Comparison of ENCODE assay signal across 8 cellular contexts in genomic region chr14:95993768-95994592, GRCh38. TPM values are rescaled to one million over a fixed set of nuclear protein-coding genes. Genes with fewer than 3 reads are reported as not detected.
DNase-seq lines count a peak whose midpoint lies in the region; ATAC-seq lines count a peak whose summit lies in the region.

No MANE protein-coding gene starts in this region.

- no peaks in the 10 kb centered on the region for H3K79me1 ChIP-seq in mesendoderm (ENCODE audit: low read length)

- H3K27ac Mint-ChIP-seq in effector memory CD8-positive, alpha-beta T cell = no peak overlapping the region

- H3K4ac ChIP-seq in mesendoderm (ENCODE audit: low read depth, low read length) = peak overlapping the region; percentile 63

- H3K36me3 ChIP-seq in SK-N-MC (ENCODE audit: insufficient read depth, low read length) = no peaks in the 10 kb centered on the region
- H3K36me3 ChIP-seq in mesendoderm (ENCODE audit: control insufficient read depth, insufficient read depth, low read length) = no peaks in the 10 kb centered on the region

- H3K36me3 Mint-ChIP-seq in effector memory CD8-positive, alpha-beta T cell (ENCODE audit: insufficient read depth) = no peaks in the 10 kb centered on the region

- no peaks in the 10 kb centered on the region for H3K79me2 ChIP-seq in mesendoderm (ENCODE audit: control insufficient read depth, insufficient read depth, low read length)

- H3K9me3 Mint-ChIP-seq in effector memory CD8-positive, alpha-beta T cell = peaks cover 5 to 11% of the 10 kb centered on the region in 2 donors

- H3K4me3 Mint-ChIP-seq in effector memory CD8-positive, alpha-beta T cell = no peak overlapping the region

- H3K27me3 ChIP-seq in mesendoderm (ENCODE audit: insufficient read depth, low read length, poor library complexity) = no peaks in the 10 kb centered on the region

- H3K4me1 Mint-ChIP-seq in effector memory CD8-positive, alpha-beta T cell (ENCODE audit: low read depth in 2 of 2) = no peaks in the 10 kb centered on the region

- no peak overlapping the region for H4K5ac ChIP-seq in mesendoderm (ENCODE audit: low read length)

- no peak overlapping the region for H3K4me2 ChIP-seq in mesendoderm (ENCODE audit: low read length)

- peak overlapping the region; percentile 81 for H3K56ac ChIP-seq in mesendoderm (ENCODE audit: low read length)

- peak; percentile 32 for DNase-seq in stimulated activated CD4-positive, alpha-beta T cell treated with anti-CD3 and anti-CD28 coated beads, Interleukin-15, amount 100 ng/mL, for 24 hours
- no peak for DNase-seq in stimulated activated CD4-positive, alpha-beta T cell treated with anti-CD3 and anti-CD28 coated beads, Interleukin-4, amount 100 ng/mL, for 1 hour
- peak; percentile 78 for DNase-seq in NAMALWA (ENCODE audit: low spot score)
- peak; percentile 32 for DNase-seq in SK-N-MC (ENCODE audit: low read depth, low spot score)
- peak; percentile 2 to 16 (median 13) for DNase-seq in effector memory CD8-positive, alpha-beta T cell
- DNase-seq in mesendoderm = peak; percentile 77

- no CpG with 5 or more reads among the region's 5 CpGs for WGBS in mesendoderm (ENCODE audit: extremely low coverage, insufficient coverage, low lambda C conversion rate)

- no peak overlapping the region for H3K27ac ChIP-seq in SK-N-MC
- peak overlapping the region; percentile 41 for H3K27ac ChIP-seq in mesendoderm (ENCODE audit: low read depth, low read length)

- H3K18ac ChIP-seq in mesendoderm (ENCODE audit: low read length) = peak overlapping the region; percentile 88

- no peak overlapping the region for H2BK15ac ChIP-seq in mesendoderm (replicated peaks; ENCODE audit: low read depth)

- H3K23ac ChIP-seq in mesendoderm (ENCODE audit: low read length) = no peak overlapping the region

- H2BK5ac ChIP-seq in mesendoderm (ENCODE audit: low read length) = peak overlapping the region; percentile 62

- no peaks in the 10 kb centered on the region for H3K9me3 ChIP-seq in SK-N-MC (ENCODE audit: low read depth, low read length)

- H3K9ac ChIP-seq in SK-N-MC (ENCODE audit: insufficient read length) (no peak overlapping the region), mesendoderm (ENCODE audit: low read length) (peak overlapping the region; percentile 45)

- H3K27me3 Mint-ChIP-seq in effector memory CD8-positive, alpha-beta T cell = peaks cover 38 to 61% of the 10 kb centered on the region in 2 donors

- H2AK5ac ChIP-seq in mesendoderm (ENCODE audit: low read length) = no peak overlapping the region

- H2BK120ac ChIP-seq in mesendoderm (ENCODE audit: low read depth, low read length) = no peak overlapping the region

- H3K4me1 ChIP-seq in mesendoderm (ENCODE audit: control insufficient read depth, low read depth, low read length) = peaks cover 8% of the 10 kb centered on the region

- H4K8ac ChIP-seq in mesendoderm (ENCODE audit: low read depth, low read length) = no peak overlapping the region

- no peak for ATAC-seq in effector memory CD8-positive, alpha-beta T cell (replicated peaks)
- no peak for ATAC-seq in HG02571 (IDR thresholded peaks at IDR 0.05; ENCODE audit: unreplicated experiment)
- ATAC-seq in GM19395 (IDR thresholded peaks at IDR 0.05; ENCODE audit: unreplicated experiment) = no peak

- H3K4me3 ChIP-seq in SK-N-MC (no peak overlapping the region), mesendoderm (ENCODE audit: low read length) (no peak overlapping the region)

RNA-seq across cellular contexts. Expression of gene C14orf132, which starts 45.2 kb away (rescaled TPM):
- 18.8 TPM for polyA plus RNA-seq in mesendoderm (2013, experiment 1 of 2)
- 18.0 TPM for polyA plus RNA-seq in mesendoderm (2013, experiment 2 of 2)
